In the genomic region with DNA sequence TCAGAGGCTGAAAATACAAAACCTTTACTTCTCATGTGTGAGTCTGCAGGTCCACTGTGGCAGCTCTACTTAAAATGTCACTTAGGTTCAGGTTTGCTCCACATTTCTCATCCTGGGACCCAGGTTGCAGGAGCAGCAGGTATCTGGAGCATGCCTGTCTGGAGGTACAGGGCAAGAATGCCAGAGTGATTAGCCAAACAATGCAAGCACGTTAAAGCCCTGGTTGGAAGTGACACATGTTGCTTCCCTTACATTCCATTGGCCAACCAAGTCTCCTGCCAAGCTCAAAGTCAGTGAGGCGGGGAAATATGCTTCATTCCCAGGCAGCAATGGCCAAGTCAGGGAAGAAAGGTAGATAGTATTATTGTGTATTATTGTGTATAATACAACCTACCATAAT, we compare ENCODE assay signal across 29 cellular contexts.
DNase-seq lines count a peak whose midpoint lies in the region; ATAC-seq, FAIRE-seq and TF ChIP-seq lines count a peak whose summit lies in the region.
"Had no signal": no experiment of that assay in that cellular context is flagged by ENCODE, and none has a peak within 500 bp of the region (broad histone marks: within the 10 kb centered on the region; RNA-seq: fewer than 3 reads in every experiment).

No MANE protein-coding gene starts in this region.

- in situ Hi-C loops in mammary epithelial cell (cut with MboI; ENCODE audit: low sequenced_read_pairs in 2 of 2) = no loop called here

- H3K27me3 Mint-ChIP-seq in CD14-positive monocyte (ENCODE audit: low read depth in 3 of 3) = no peaks in the 10 kb centered on the region
- H3K27me3 Mint-ChIP-seq: activated CD4-positive, alpha-beta T cell treated with anti-CD3 and anti-CD28 coated beads for 36 hours; activated naive CD8-positive, alpha-beta T cell treated with anti-CD3 and anti-CD28 coated beads, Interleukin-2, amount 50 U/mL, for 24 hours; CD4-positive, CD25-positive, alpha-beta regulatory T cell had no signal

- H3K79me2 ChIP-seq in mammary epithelial cell (ENCODE audit: insufficient read depth, low read length) (no peaks in the 10 kb centered on the region), H1 (ENCODE audit: control insufficient read depth in 1 of 2, insufficient read depth in 2 of 2, low read length in 2 of 2) (no peaks in the 10 kb centered on the region)

- H4K20me1 ChIP-seq in mammary epithelial cell (ENCODE audit: insufficient read depth, low read length) (no peaks in the 10 kb centered on the region), H1 (replicated peaks in 1 of 2; ENCODE audit: control insufficient read depth in 1 of 2, insufficient read depth in 2 of 2, low read length in 2 of 2) (no peaks in the 10 kb centered on the region)

- intact Hi-C loops in mammary epithelial cell (cut with micrococcal nuclease) (no loop called here), breast epithelium (cut with DNase I; ENCODE audit: low total_unique reads) (no loop called here), CD14-positive monocyte (cut with micrococcal nuclease) (no loop called here)

- H4K91ac ChIP-seq in H1 (replicated peaks; ENCODE audit: insufficient read length, low read length) = no peak overlapping the region

- POLR2A ChIA-PET in H1 (lab: Charles Lee; ENCODE audit: partially characterized antibody) = no interaction called here

- H3K4me2 ChIP-seq in mammary epithelial cell (ENCODE audit: insufficient read depth, low read depth, low read length) (no peak overlapping the region), H1 (ENCODE audit: insufficient read depth in 1 of 2, low read depth in 2 of 2, low read length in 2 of 2) (peak overlapping the region in 1 of 2 experiments; percentile 5; a peak in 1 of 4 replicates)

- no peak overlapping the region for H2BK120ac ChIP-seq in H1 (replicated peaks; ENCODE audit: low read depth, low read length)

- no peak overlapping the region for H4K8ac ChIP-seq in H1 (ENCODE audit: extremely low read depth, insufficient read depth, low read length)

- 45% methylated on average over 2 of the region's 2 CpGs for WGBS in mammary epithelial cell (ENCODE audit: low coverage, missing lambda C conversion rate)
- WGBS in H1 (ENCODE audit: extremely low coverage in 1 of 2, insufficient coverage in 1 of 2, insufficient read length in 1 of 2, insufficient replicate concordance in 2 of 2, low coverage in 1 of 2, low lambda C conversion rate in 2 of 2, missing lambda C conversion rate in 1 of 2), 2 experiments = 35% methylated on average over 2 of the region's 2 CpGs; no CpG with 5 or more reads in 1 of the 2 experiments

- TF ChIP-seq CTCF in mammary epithelial cell (conservative IDR thresholded peaks at IDR 0.05 in 1 of 2, IDR thresholded peaks at IDR 0.05 in 1 of 2; ENCODE audit: extremely low read depth in 1 of 2, insufficient read depth in 1 of 2, low read depth in 1 of 2, low read length in 2 of 2) = no peak
- no peak for TF ChIP-seq CTCF in breast epithelium (IDR thresholded peaks at IDR 0.05)
- TF ChIP-seq CTCF in H1 (IDR thresholded peaks at IDR 0.05; ENCODE audit: control extremely low read depth in 1 of 3, insufficient read depth in 1 of 3, low read depth in 1 of 3, low read length in 3 of 3) = no peak
- no peak for TF ChIP-seq CTCF in CD14-positive monocyte (IDR thresholded peaks at IDR 0.05)

- no peak overlapping the region for H3K27ac Mint-ChIP-seq in activated naive CD4-positive, alpha-beta T cell treated with anti-CD3 and anti-CD28 coated beads, Interleukin-2, amount 50 U/mL, for 72 hours
- no peak overlapping the region for H3K27ac Mint-ChIP-seq in CD14-positive monocyte
- H3K27ac Mint-ChIP-seq: activated CD4-positive, alpha-beta T cell treated with anti-CD3 and anti-CD28 coated beads for 36 hours; activated naive CD8-positive, alpha-beta T cell treated with anti-CD3 and anti-CD28 coated beads, Interleukin-2, amount 50 U/mL, for 24 hours; CD4-positive, CD25-positive, alpha-beta regulatory T cell; mesothelial cell of epicardium; naive thymus-derived CD8-positive, alpha-beta T cell had no signal

- peak; percentile 30 for DNase-seq in mammary epithelial cell
- DNase-seq in breast epithelium (ENCODE audit: low spot score in 2 of 2) = no peak
- peak; percentile 53 to 62 for DNase-seq in H1 (ENCODE audit: low read depth in 1 of 2, low spot score in 2 of 2)
- DNase-seq in islet precursor cell = peak; percentile 75
- DNase-seq in activated naive CD4-positive, alpha-beta T cell treated with anti-CD3 and anti-CD28 coated beads, Interleukin-2, amount 50 U/mL, for 72 hours (ENCODE audit: low spot score in 2 of 2) = no peak
- DNase-seq in CD14-positive monocyte (ENCODE audit: low spot score) = no peak
- no peak for DNase-seq in D341Med (ENCODE audit: low spot score)
- DNase-seq: 8988T; activated CD4-positive, alpha-beta T cell treated with anti-CD3 and anti-CD28 coated beads for 36 hours; activated gamma-delta T cell treated with Interleukin-2 at 50 U/mL for 16 hours; activated naive CD8-positive, alpha-beta T cell treated with anti-CD3 and anti-CD28 coated beads, Interleukin-2, amount 50 U/mL, for 24 hours; activated T-cell treated with anti-CD3 and anti-CD28 coated beads, Interleukin-2, amount 50 U/mL, for 4 hours; body of pancreas; CD4-positive, CD25-positive, alpha-beta regulatory T cell; DMS 273 treated with DMSO at 0.1 percent for 48 hours; EL; KBM-7; left ventricle myocardium inferior; MM.1S; naive thymus-derived CD8-positive, alpha-beta T cell; NCI-H1417 treated with DMSO at 0.1 percent for 48 hours; NCI-H2081; stimulated activated naive CD4-positive, alpha-beta T cell treated with Interleukin-2 at 50 U/mL for 16 hours; testis; uterus had no signal

- H2BK20ac ChIP-seq in H1 (ENCODE audit: low read length) = no peak overlapping the region

- H3K4me3 ChIP-seq in mammary epithelial cell (replicated peaks in 1 of 3; ENCODE audit: insufficient read depth in 1 of 3, low read depth in 2 of 3, low read length in 3 of 3) (no peak overlapping the region), breast epithelium (no peak overlapping the region), H1 (ENCODE audit: extremely low read depth in 1 of 4, insufficient read depth in 2 of 4, low read depth in 3 of 4, low read length in 4 of 4) (no peak overlapping the region)
- H3K4me3 ChIP-seq: body of pancreas, left ventricle myocardium inferior, testis, uterus had no signal

- H3K9ac ChIP-seq in mammary epithelial cell (ENCODE audit: insufficient read depth, low read length) (no peak overlapping the region), H1 (replicated peaks in 1 of 4; ENCODE audit: extremely low read depth in 1 of 4, low read depth in 3 of 4, low read length in 3 of 4) (no peak overlapping the region)

- H3K56ac ChIP-seq in H1 (replicated peaks; ENCODE audit: insufficient read length, low read depth, low read length) = no peak overlapping the region

- H3K4me1 ChIP-seq in mammary epithelial cell (ENCODE audit: insufficient read depth, low read length) (no peaks in the 10 kb centered on the region), breast epithelium (no peaks in the 10 kb centered on the region), H1 (replicated peaks in 1 of 4; ENCODE audit: control insufficient read depth in 3 of 4, insufficient read depth in 4 of 4, low read length in 3 of 4) (peaks cover 0 to 4% (median 1%) of the 10 kb centered on the region in 4 experiments; a peak in 2 of 7 replicates)
- H3K4me1 ChIP-seq: body of pancreas, left ventricle myocardium inferior, testis, uterus had no signal

- no peak overlapping the region for H3K4me3 Mint-ChIP-seq in CD14-positive monocyte
- H3K4me3 Mint-ChIP-seq: activated CD4-positive, alpha-beta T cell treated with anti-CD3 and anti-CD28 coated beads for 36 hours; activated naive CD8-positive, alpha-beta T cell treated with anti-CD3 and anti-CD28 coated beads, Interleukin-2, amount 50 U/mL, for 24 hours; activated T-cell treated with anti-CD3 and anti-CD28 coated beads, Interleukin-2, amount 50 U/mL, for 4 hours; CD4-positive, CD25-positive, alpha-beta regulatory T cell; mesothelial cell of epicardium; naive thymus-derived CD8-positive, alpha-beta T cell had no signal

- no peak overlapping the region for H4K5ac ChIP-seq in H1 (ENCODE audit: insufficient read length, low read depth, low read length)

- H2BK15ac ChIP-seq in H1 (ENCODE audit: low read length) = no peak overlapping the region

- TF ChIP-seq POLR2A in breast epithelium (IDR thresholded peaks at IDR 0.05) (no peak), H1 (IDR thresholded peaks at IDR 0.05; ENCODE audit: control extremely low read depth in 1 of 2, low read depth in 2 of 2, low read length in 2 of 2) (no peak)

- H3K9me3 ChIP-seq in mammary epithelial cell (replicated peaks; ENCODE audit: insufficient read depth, low read length) (no peaks in the 10 kb centered on the region), breast epithelium (no peaks in the 10 kb centered on the region), H1 (ENCODE audit: insufficient read depth in 2 of 2, low read depth in 1 of 2, low read length in 1 of 2) (no peaks in the 10 kb centered on the region)
- H3K9me3 ChIP-seq: body of pancreas, left ventricle myocardium inferior, testis, uterus had no signal

- H2AK5ac ChIP-seq in H1 (ENCODE audit: low read depth, low read length) = no peak overlapping the region

- no peaks in the 10 kb centered on the region for H3K9me3 Mint-ChIP-seq in activated naive CD4-positive, alpha-beta T cell treated with anti-CD3 and anti-CD28 coated beads, Interleukin-2, amount 50 U/mL, for 72 hours
- H3K9me3 Mint-ChIP-seq in CD14-positive monocyte = peaks cover 0 to 4% (median 0%) of the 10 kb centered on the region in 7 donors
- H3K9me3 Mint-ChIP-seq: activated naive CD8-positive, alpha-beta T cell treated with anti-CD3 and anti-CD28 coated beads, Interleukin-2, amount 50 U/mL, for 24 hours; activated T-cell treated with anti-CD3 and anti-CD28 coated beads, Interleukin-2, amount 50 U/mL, for 4 hours; CD4-positive, CD25-positive, alpha-beta regulatory T cell had no signal

- H3K14ac ChIP-seq in H1 (ENCODE audit: insufficient read length) = no peak overlapping the region

- H2BK5ac ChIP-seq in H1 (ENCODE audit: low read depth, low read length) = no peak overlapping the region

- peak in 1 of 2 experiments; percentile 24; a peak in 1 of 3 replicates for TF ChIP-seq EP300 in H1 (IDR thresholded peaks at IDR 0.05; ENCODE audit: borderline replicate concordance in 1 of 2, low read depth in 2 of 2, low read length in 2 of 2)

- no peak overlapping the region for H3K18ac ChIP-seq in H1 (ENCODE audit: extremely low read depth, low read length)

- H2BK12ac ChIP-seq in H1 (ENCODE audit: low read depth, low read length) = no peak overlapping the region

- H3K23ac ChIP-seq in H1 (ENCODE audit: insufficient read length) = no peak overlapping the region

- no peak for ATAC-seq in GM18498 (IDR thresholded peaks at IDR 0.05; ENCODE audit: unreplicated experiment)
- ATAC-seq in activated naive CD4-positive, alpha-beta T cell treated with anti-CD3 and anti-CD28 coated beads, Interleukin-2, amount 50 U/mL, for 72 hours = no peak
- ATAC-seq: activated CD4-positive, alpha-beta T cell treated with anti-CD3 and anti-CD28 coated beads for 36 hours; activated naive CD8-positive, alpha-beta T cell treated with anti-CD3 and anti-CD28 coated beads, Interleukin-2, amount 50 U/mL, for 24 hours; activated T-cell treated with anti-CD3 and anti-CD28 coated beads, Interleukin-2, amount 50 U/mL, for 4 hours; body of pancreas; naive thymus-derived CD8-positive, alpha-beta T cell; Right ventricle myocardium inferior had no signal

- BruUV-seq in mammary epithelial cell (replicated peaks; lab: Mats Ljungman, UMichigan) = no TSS peak

- FAIRE-seq in H1 (lab: Jason Lieb, UNC) = peak; percentile 91
- FAIRE-seq: GM12892 had no signal

- H3K27ac ChIP-seq in mammary epithelial cell (ENCODE audit: insufficient read depth, low read depth, low read length) (no peak overlapping the region), breast epithelium (no peak overlapping the region), H1 (ENCODE audit: low read depth, low read length) (no peak overlapping the region)
- H3K27ac ChIP-seq: body of pancreas, left ventricle myocardium inferior, testis, uterus had no signal

- H3K4me1 Mint-ChIP-seq in CD14-positive monocyte = no peaks in the 10 kb centered on the region
- H3K4me1 Mint-ChIP-seq: activated CD4-positive, alpha-beta T cell treated with anti-CD3 and anti-CD28 coated beads for 36 hours; activated naive CD8-positive, alpha-beta T cell treated with anti-CD3 and anti-CD28 coated beads, Interleukin-2, amount 50 U/mL, for 24 hours; CD4-positive, CD25-positive, alpha-beta regulatory T cell; naive thymus-derived CD8-positive, alpha-beta T cell had no signal

- H2AFZ ChIP-seq in mammary epithelial cell (ENCODE audit: low read depth, low read length) (no peak overlapping the region), H1 (ENCODE audit: low read length) (no peak overlapping the region)

- no peak for TF ChIP-seq RAD21 in H1 (IDR thresholded peaks at IDR 0.05 in 1 of 2, conservative IDR thresholded peaks at IDR 0.05 in 1 of 2; ENCODE audit: low read depth in 2 of 2, low read length in 2 of 2)

- H3K36me3 ChIP-seq in mammary epithelial cell (ENCODE audit: insufficient read depth, low read length) = no peaks in the 10 kb centered on the region
- H3K36me3 ChIP-seq in breast epithelium = no peaks in the 10 kb centered on the region
- H3K36me3 ChIP-seq in H1 (ENCODE audit: control insufficient read depth in 2 of 4, insufficient read depth in 4 of 4, low read length in 3 of 4) = no peaks in the 10 kb centered on the region
- H3K36me3 ChIP-seq: left ventricle myocardium inferior, uterus had no signal

- H3K27me3 ChIP-seq in mammary epithelial cell (ENCODE audit: insufficient read depth, low read length) (no peaks in the 10 kb centered on the region), breast epithelium (no peaks in the 10 kb centered on the region), H1 (replicated peaks in 1 of 4; ENCODE audit: control insufficient read depth in 3 of 4, extremely low read depth in 1 of 4, insufficient read depth in 3 of 4, low read length in 3 of 4) (no peaks in the 10 kb centered on the region)
- H3K27me3 ChIP-seq: body of pancreas, testis, uterus had no signal

- H3K36me3 Mint-ChIP-seq in activated naive CD4-positive, alpha-beta T cell treated with anti-CD3 and anti-CD28 coated beads, Interleukin-2, amount 50 U/mL, for 72 hours = no peaks in the 10 kb centered on the region
- H3K36me3 Mint-ChIP-seq in CD14-positive monocyte = no peaks in the 10 kb centered on the region
- H3K36me3 Mint-ChIP-seq: CD4-positive, CD25-positive, alpha-beta regulatory T cell; naive thymus-derived CD8-positive, alpha-beta T cell had no signal

- dilution Hi-C loops in mammary epithelial cell (cut with HindIII; ENCODE audit: low sequenced_read_pairs) = no loop called here

- H3K4ac ChIP-seq in H1 (replicated peaks; ENCODE audit: insufficient read length, low read depth, low read length) = no peak overlapping the region

- H3K23me2 ChIP-seq in H1 (ENCODE audit: low read depth, low read length) = no peaks in the 10 kb centered on the region

- CTCF ChIA-PET in mammary epithelial cell (lab: Charles Lee; ENCODE audit: low non-redundant PET) (no interaction called here), H1 (lab: Charles Lee; ENCODE audit: partially characterized antibody) (interaction anchor here (0.6 kb wide), 1 partner anchor 656 kb away, joined by 3 read pairs; no protein-coding TSS in a partner anchor)

- H3K79me1 ChIP-seq in H1 (ENCODE audit: low read depth, low read length) = no peaks in the 10 kb centered on the region

Comparison
In these comparisons a context has a peak if more than half of its experiments do, and no peak if none do; other contexts are left out.
1. DNase-seq: peak in mammary epithelial cell (single experiment), H1 (2 of 2) and islet precursor cell (single experiment); none in breast epithelium (0 of 2), activated naive CD4-positive, alpha-beta T cell treated with anti-CD3 and anti-CD28 coated beads, Interleukin-2, amount 50 U/mL, for 72 hours (0 of 2), CD14-positive monocyte (single experiment) and D341Med (single experiment).